14 cellular contexts compared by ENCODE assay signal in genomic region chr22:27780161-27780575, GRCh38. TPM values are rescaled to one million over a fixed set of nuclear protein-coding genes. Genes with fewer than 3 reads are reported as not detected.
DNase-seq lines count a peak whose midpoint lies in the region; ATAC-seq and TF ChIP-seq lines count a peak whose summit lies in the region.
"Had no signal": no experiment of that assay in that cellular context is flagged by ENCODE, and none has a peak within 500 bp of the region (broad histone marks: within the 10 kb centered on the region; RNA-seq: fewer than 3 reads in every experiment).

No MANE protein-coding gene starts in this region.

- no peaks in the 10 kb centered on the region for H3K36me3 Mint-ChIP-seq in MCF 10A (ENCODE audit: insufficient read depth, unreplicated experiment)
- H3K36me3 Mint-ChIP-seq in activated CD8-positive, alpha-beta T cell treated with anti-CD3 and anti-CD28 coated beads, Interleukin-2, amount 10 ng/mL, durations not matched to agents 7 days and 5 days (ENCODE audit: low read depth) = no peaks in the 10 kb centered on the region

- H3K27ac Mint-ChIP-seq in MCF 10A (ENCODE audit: low read depth, unreplicated experiment) = peak overlapping the region; percentile 80
- no peak overlapping the region for H3K27ac Mint-ChIP-seq in activated CD8-positive, alpha-beta T cell treated with anti-CD3 and anti-CD28 coated beads, Interleukin-2, amount 10 ng/mL, durations not matched to agents 7 days and 5 days

- peaks cover 8% of the 10 kb centered on the region for H3K4me1 Mint-ChIP-seq in MCF 10A (ENCODE audit: insufficient read depth, unreplicated experiment)
- H3K4me1 Mint-ChIP-seq in activated CD8-positive, alpha-beta T cell treated with anti-CD3 and anti-CD28 coated beads, Interleukin-2, amount 10 ng/mL, durations not matched to agents 7 days and 5 days (ENCODE audit: low read depth) = no peaks in the 10 kb centered on the region

- no peaks in the 10 kb centered on the region for H3K36me3 ChIP-seq in breast epithelium

- H3K27ac ChIP-seq in breast epithelium (no peak overlapping the region), foreskin keratinocyte (no peak overlapping the region)
- H3K27ac ChIP-seq: 22Rv1, SK-N-MC had no signal

- peak; percentile 9 for ATAC-seq in foreskin keratinocyte
- ATAC-seq in activated CD8-positive, alpha-beta T cell treated with anti-CD3 and anti-CD28 coated beads, Interleukin-2, amount 10 ng/mL, durations not matched to agents 7 days and 5 days = no peak

- H3K4me1 ChIP-seq in breast epithelium (no peaks in the 10 kb centered on the region), foreskin keratinocyte (no peaks in the 10 kb centered on the region)

- intact Hi-C loops in MCF 10A (cut with micrococcal nuclease) = no loop called here
- intact Hi-C loops in breast epithelium (cut with DNase I; ENCODE audit: low total_unique reads) = no loop called here

- no peaks in the 10 kb centered on the region for H3K9me3 ChIP-seq in breast epithelium

- H3K4me3 Mint-ChIP-seq in MCF 10A (ENCODE audit: unreplicated experiment) = no peak overlapping the region
- no peak overlapping the region for H3K4me3 Mint-ChIP-seq in activated CD8-positive, alpha-beta T cell treated with anti-CD3 and anti-CD28 coated beads, Interleukin-2, amount 10 ng/mL, durations not matched to agents 7 days and 5 days

- no peaks in the 10 kb centered on the region for H3K27me3 Mint-ChIP-seq in MCF 10A (ENCODE audit: insufficient read depth, unreplicated experiment)
- H3K27me3 Mint-ChIP-seq in activated CD8-positive, alpha-beta T cell treated with anti-CD3 and anti-CD28 coated beads, Interleukin-2, amount 10 ng/mL, durations not matched to agents 7 days and 5 days (ENCODE audit: low read depth) = peaks cover 12% of the 10 kb centered on the region

- CTCF ChIA-PET in MCF 10A (lab: Yijun Ruan, JAX) = no interaction called here
- CTCF ChIA-PET in activated CD8-positive, alpha-beta T cell treated with anti-CD3 and anti-CD28 coated beads, Interleukin-2, amount 10 ng/mL, durations not matched to agents 7 days and 5 days (lab: Charles Lee) = no interaction called here

- peaks cover 7% of the 10 kb centered on the region for H3K9me3 Mint-ChIP-seq in MCF 10A (ENCODE audit: unreplicated experiment)
- H3K9me3 Mint-ChIP-seq in activated CD8-positive, alpha-beta T cell treated with anti-CD3 and anti-CD28 coated beads, Interleukin-2, amount 10 ng/mL, durations not matched to agents 7 days and 5 days (ENCODE audit: insufficient read depth) = no peaks in the 10 kb centered on the region

- POLR2A ChIA-PET in MCF 10A (lab: Yijun Ruan, JAX) = no interaction called here
- POLR2A ChIA-PET in activated CD8-positive, alpha-beta T cell treated with anti-CD3 and anti-CD28 coated beads, Interleukin-2, amount 10 ng/mL, durations not matched to agents 7 days and 5 days (lab: Charles Lee) = no interaction called here

- DNase-seq in MCF 10A (ENCODE audit: unreplicated experiment) = peak; percentile 21
- no peak for DNase-seq in breast epithelium (ENCODE audit: low spot score in 2 of 2)
- peak in 1 of 2 donors; percentile 26 for DNase-seq in foreskin keratinocyte
- DNase-seq in myocyte (ENCODE audit: low read depth) = peak; percentile 7
- DNase-seq in activated CD8-positive, alpha-beta T cell treated with anti-CD3 and anti-CD28 coated beads, Interleukin-2, amount 10 ng/mL, durations not matched to agents 7 days and 5 days = no peak
- no peak for DNase-seq in activated CD4-positive, alpha-beta T cell treated with anti-CD3 and anti-CD28 coated beads, Interleukin-2, amount 50 U/mL, for 1 hour
- no peak for DNase-seq in stimulated activated CD4-positive, alpha-beta T cell treated with anti-CD3 and anti-CD28 coated beads, Interleukin-1b, Interleukin-23, amount 100 ng/mL, for 48 hours
- no peak for DNase-seq in glomerular visceral epithelial cell (ENCODE audit: extremely low spot score)
- DNase-seq: activated CD8-positive, alpha-beta memory T cell treated with anti-CD3 and anti-CD28 coated beads for 24 hours; activated effector memory CD4-positive, alpha-beta T cell treated with anti-CD3 and anti-CD28 coated beads, Interleukin-2, amount 50 U/mL, for 16 hours; DND-41; NCI-H1048 had no signal

- TF ChIP-seq POLR2A in breast epithelium (IDR thresholded peaks at IDR 0.05) = no peak

- no TSS peak for BruUV-seq in MCF 10A (replicated peaks; lab: Mats Ljungman, UMichigan)

- TF ChIP-seq CTCF in MCF 10A (IDR thresholded peaks at IDR 0.05; ENCODE audit: unreplicated experiment) (no peak), breast epithelium (IDR thresholded peaks at IDR 0.05) (no peak), foreskin keratinocyte (conservative IDR thresholded peaks at IDR 0.05) (no peak)

- H3K27me3 ChIP-seq in breast epithelium (no peaks in the 10 kb centered on the region), foreskin keratinocyte (no peaks in the 10 kb centered on the region)

- H3K4me3 ChIP-seq in breast epithelium = no peak overlapping the region
- H3K4me3 ChIP-seq: SK-N-MC had no signal

RNA-seq across cellular contexts. Expression of gene MN1, which starts 21.4 kb away (rescaled TPM):
- total RNA-seq in MCF 10A (2022) (3.9 and 5.7 TPM in 2 replicates), breast epithelium (1 to 10 TPM; 2.0 to 4.7 (median 3.2) TPM), foreskin keratinocyte (10.7 and 12.0 TPM in 2 replicates), myocyte (1.8 and 2.4 TPM in 2 replicates)
- polyA plus RNA-seq in foreskin keratinocyte = 4.2 and 4.6 TPM in 2 replicates
- polyA plus RNA-seq in myocyte (2012) = 2.5 TPM
- under 1 TPM; 0.11 to 0.13 TPM for total RNA-seq in activated CD8-positive, alpha-beta T cell treated with anti-CD3 and anti-CD28 coated beads, Interleukin-2, amount 10 ng/mL, durations not matched to agents 7 days and 5 days

Comparison
In these comparisons a context has a peak if more than half of its experiments do, and no peak if none do; other contexts are left out.
1. DNase-seq: peak in MCF 10A (single experiment) and myocyte (single experiment); none in breast epithelium (0 of 2), activated CD8-positive, alpha-beta T cell treated with anti-CD3 and anti-CD28 coated beads, Interleukin-2, amount 10 ng/mL, durations not matched to agents 7 days and 5 days (single experiment), activated CD4-positive, alpha-beta T cell treated with anti-CD3 and anti-CD28 coated beads, Interleukin-2, amount 50 U/mL, for 1 hour (single experiment), stimulated activated CD4-positive, alpha-beta T cell treated with anti-CD3 and anti-CD28 coated beads, Interleukin-1b, Interleukin-23, amount 100 ng/mL, for 48 hours (single experiment) and glomerular visceral epithelial cell (single experiment).